Comparison of ENCODE assay signal across 16 cellular contexts in genomic region chr1:90201467-90202358, GRCh38.
DNase-seq lines count a peak whose midpoint lies in the region; ATAC-seq, FAIRE-seq and TF ChIP-seq lines count a peak whose summit lies in the region.
"Had no signal": no experiment of that assay in that cellular context is flagged by ENCODE, and none has a peak within 500 bp of the region (broad histone marks: within the 10 kb centered on the region; RNA-seq: fewer than 3 reads in every experiment).

No MANE protein-coding gene starts in this region.

- no peaks in the 10 kb centered on the region for H3K27me3 ChIP-seq in mammary epithelial cell (ENCODE audit: insufficient read depth, low read length)
- no peaks in the 10 kb centered on the region for H3K27me3 ChIP-seq in HepG2 (ENCODE audit: control insufficient read depth in 1 of 2, insufficient read depth in 2 of 2, low read length in 2 of 2)
- H3K27me3 ChIP-seq in naive thymus-derived CD4-positive, alpha-beta T cell (ENCODE audit: control insufficient read depth in 2 of 2, insufficient read depth in 2 of 2, low read length in 2 of 2), result no peaks in the 10 kb centered on the region
- H3K27me3 ChIP-seq: BLaER1, right lobe of liver had no signal

- TF ChIP-seq EP300 in HepG2 (IDR thresholded peaks at IDR 0.05; ENCODE audit: low read depth in 2 of 2, low read length in 2 of 2), result no peak
- no peak for TF ChIP-seq EP300 in HepG2 (CRISPR knock-in tag; IDR thresholded peaks at IDR 0.05; ENCODE audit: borderline replicate concordance)

- intact Hi-C loops in mammary epithelial cell (cut with micrococcal nuclease) (no loop called here), HepG2 (cut with micrococcal nuclease; ENCODE audit: unreplicated experiment) (loop anchor here (10.0 kb wide), 1 partner anchor 87 kb away; no protein-coding TSS in a partner anchor)
- intact Hi-C loops in naive thymus-derived CD4-positive, alpha-beta T cell (cut with micrococcal nuclease), result no loop called here

- no peaks in the 10 kb centered on the region for H4K20me1 ChIP-seq in mammary epithelial cell (ENCODE audit: insufficient read depth, low read length)
- no peaks in the 10 kb centered on the region for H4K20me1 ChIP-seq in HepG2 (ENCODE audit: insufficient read depth, low read length)
- H4K20me1 ChIP-seq: BLaER1 had no signal

- dilution Hi-C loops in mammary epithelial cell (cut with HindIII; ENCODE audit: low sequenced_read_pairs), result no loop called here

- no peak for TF ChIP-seq RAD21 in HepG2 (CRISPR knock-in tag; IDR thresholded peaks at IDR 0.05)

- no peak overlapping the region for H2AFZ ChIP-seq in mammary epithelial cell (ENCODE audit: low read depth, low read length)
- no peak overlapping the region for H2AFZ ChIP-seq in HepG2 (ENCODE audit: low read length)

- H3K36me3 Mint-ChIP-seq in naive thymus-derived CD4-positive, alpha-beta T cell, result no peaks in the 10 kb centered on the region
- H3K36me3 Mint-ChIP-seq: stimulated activated memory B cell treated with anti-CD40 and anti-IgM and Interleukin-4, amounts not matched to agents 10 μg/mL and 1 μg/mL and 100 μg/mL, for 72 hours had no signal

- no peak overlapping the region for H3K4me3 Mint-ChIP-seq in naive thymus-derived CD4-positive, alpha-beta T cell
- H3K4me3 Mint-ChIP-seq: stimulated activated memory B cell treated with anti-CD40 and anti-IgM and Interleukin-4, amounts not matched to agents 10 μg/mL and 1 μg/mL and 100 μg/mL, for 72 hours had no signal

- ATAC-seq in HepG2, result no peak
- ATAC-seq in naive thymus-derived CD4-positive, alpha-beta T cell, result no peak
- ATAC-seq: stimulated activated memory B cell treated with anti-CD40 and anti-IgM and Interleukin-4, amounts not matched to agents 10 μg/mL and 1 μg/mL and 100 μg/mL, for 72 hours had no signal

- 77% methylated on average over 6 of the region's 6 CpGs for WGBS in mammary epithelial cell (ENCODE audit: low coverage, missing lambda C conversion rate)
- 33% methylated on average over 6 of the region's 6 CpGs for WGBS in HepG2 (ENCODE audit: low lambda C conversion rate)

- CTCF ChIA-PET in mammary epithelial cell (lab: Charles Lee; ENCODE audit: low non-redundant PET), result interaction anchor here (0.7 kb wide), 1 partner anchor 11 kb away, joined by 4 read pairs; no protein-coding TSS in a partner anchor
- CTCF ChIA-PET in HepG2 (lab: Yijun Ruan, JAX; ENCODE audit: low intra/inter-chr PET ratio, low total read pairs), result no interaction called here
- CTCF ChIA-PET in naive thymus-derived CD4-positive, alpha-beta T cell (lab: Charles Lee), result no interaction called here

- H3K79me2 ChIP-seq in mammary epithelial cell (ENCODE audit: insufficient read depth, low read length) (no peaks in the 10 kb centered on the region), HepG2 (ENCODE audit: insufficient read depth, low read length) (no peaks in the 10 kb centered on the region)

- H3K27ac ChIP-seq in mammary epithelial cell (ENCODE audit: insufficient read depth, low read depth, low read length) (no peak overlapping the region), HepG2 (ENCODE audit: extremely low read length, insufficient read depth, low read length) (no peak overlapping the region)
- H3K27ac ChIP-seq in naive thymus-derived CD4-positive, alpha-beta T cell (ENCODE audit: low read depth, low read length), result no peak overlapping the region
- H3K27ac ChIP-seq: BLaER1, right lobe of liver had no signal

- TF ChIP-seq POLR2A in HepG2 (IDR thresholded peaks at IDR 0.05; ENCODE audit: insufficient read depth in 1 of 2, low read depth in 2 of 2, low read length in 2 of 2), result no peak

- H3K4me2 ChIP-seq in mammary epithelial cell (ENCODE audit: insufficient read depth, low read depth, low read length) (no peak overlapping the region), HepG2 (ENCODE audit: low read depth, low read length) (no peak overlapping the region)
- H3K4me2 ChIP-seq: BLaER1 had no signal

- H3K9me3 Mint-ChIP-seq in naive thymus-derived CD4-positive, alpha-beta T cell, result no peaks in the 10 kb centered on the region

- in situ Hi-C loops in mammary epithelial cell (cut with MboI; ENCODE audit: low sequenced_read_pairs in 2 of 2) (no loop called here), HepG2 (cut with HindIII; ENCODE audit: extremely low pct_ligation_motif_present, low pct_unique_long_range_greater_than_20kb) (no loop called here)

- POLR2A ChIA-PET in HepG2 (lab: Yijun Ruan, JAX), result no interaction called here
- POLR2A ChIA-PET in naive thymus-derived CD4-positive, alpha-beta T cell (lab: Charles Lee), result no interaction called here

- H3K4me3 ChIP-seq in AG09309 (ENCODE audit: control insufficient read depth, low read depth, low read length), result no peak overlapping the region
- H3K4me3 ChIP-seq in mammary epithelial cell (replicated peaks in 1 of 3; ENCODE audit: insufficient read depth in 1 of 3, low read depth in 2 of 3, low read length in 3 of 3), result no peak overlapping the region
- no peak overlapping the region for H3K4me3 ChIP-seq in HepG2 (replicated peaks in 1 of 3; ENCODE audit: insufficient read depth in 1 of 3, low read depth in 2 of 3, low read length in 3 of 3)
- no peak overlapping the region for H3K4me3 ChIP-seq in naive thymus-derived CD4-positive, alpha-beta T cell (ENCODE audit: low read length)
- H3K4me3 ChIP-seq: BLaER1, right lobe of liver had no signal

- no peak overlapping the region for H3K27ac Mint-ChIP-seq in naive thymus-derived CD4-positive, alpha-beta T cell
- H3K27ac Mint-ChIP-seq: stimulated activated memory B cell treated with anti-CD40 and anti-IgM and Interleukin-4, amounts not matched to agents 10 μg/mL and 1 μg/mL and 100 μg/mL, for 72 hours had no signal

- H3K4me1 ChIP-seq in mammary epithelial cell (ENCODE audit: insufficient read depth, low read length) (no peaks in the 10 kb centered on the region), HepG2 (ENCODE audit: insufficient read depth, low read length) (no peaks in the 10 kb centered on the region)
- H3K4me1 ChIP-seq in naive thymus-derived CD4-positive, alpha-beta T cell (ENCODE audit: control insufficient read depth in 2 of 2, insufficient read depth in 2 of 2, low read length in 2 of 2), result no peaks in the 10 kb centered on the region
- H3K4me1 ChIP-seq: BLaER1, right lobe of liver had no signal

- no peaks in the 10 kb centered on the region for H3K4me1 Mint-ChIP-seq in naive thymus-derived CD4-positive, alpha-beta T cell
- H3K4me1 Mint-ChIP-seq: stimulated activated memory B cell treated with anti-CD40 and anti-IgM and Interleukin-4, amounts not matched to agents 10 μg/mL and 1 μg/mL and 100 μg/mL, for 72 hours had no signal

- no peak overlapping the region for H3K9ac ChIP-seq in mammary epithelial cell (ENCODE audit: insufficient read depth, low read length)
- H3K9ac ChIP-seq in HepG2 (ENCODE audit: insufficient read depth, low read depth, low read length), result no peak overlapping the region
- H3K9ac ChIP-seq: BLaER1 had no signal

- H3K9me3 ChIP-seq in mammary epithelial cell (replicated peaks; ENCODE audit: insufficient read depth, low read length) (no peaks in the 10 kb centered on the region), HepG2 (ENCODE audit: low read length) (no peaks in the 10 kb centered on the region)
- H3K9me3 ChIP-seq in naive thymus-derived CD4-positive, alpha-beta T cell (ENCODE audit: control insufficient read depth in 2 of 3, low read length in 3 of 3), result no peaks in the 10 kb centered on the region
- H3K9me3 ChIP-seq: BLaER1, right lobe of liver had no signal

- no peaks in the 10 kb centered on the region for H3K36me3 ChIP-seq in mammary epithelial cell (ENCODE audit: insufficient read depth, low read length)
- no peaks in the 10 kb centered on the region for H3K36me3 ChIP-seq in HepG2 (replicated peaks in 1 of 2; ENCODE audit: control insufficient read depth in 1 of 2, insufficient read depth in 2 of 2, low read length in 2 of 2)
- no peaks in the 10 kb centered on the region for H3K36me3 ChIP-seq in naive thymus-derived CD4-positive, alpha-beta T cell (ENCODE audit: control insufficient read depth in 2 of 3, insufficient read depth in 3 of 3, low read length in 3 of 3)
- H3K36me3 ChIP-seq: BLaER1, right lobe of liver had no signal

- no peak for FAIRE-seq in HepG2 (lab: Jason Lieb, UNC)
- FAIRE-seq: GM18507 had no signal

- TF ChIP-seq CTCF in AG09309 (IDR thresholded peaks at IDR 0.05; ENCODE audit: control insufficient read depth, insufficient read depth, low read depth, low read length, missing control alignments), result no peak
- TF ChIP-seq CTCF in mammary epithelial cell (conservative IDR thresholded peaks at IDR 0.05 in 1 of 2, IDR thresholded peaks at IDR 0.05 in 1 of 2; ENCODE audit: extremely low read depth in 1 of 2, insufficient read depth in 1 of 2, low read depth in 1 of 2, low read length in 2 of 2), result no peak
- no peak for TF ChIP-seq CTCF in HepG2 (CRISPR knock-in tag; IDR thresholded peaks at IDR 0.05)

- BruUV-seq in mammary epithelial cell (replicated peaks; lab: Mats Ljungman, UMichigan) (no TSS peak), HepG2 (replicated peaks; lab: Mats Ljungman, UMichigan) (no TSS peak)

- peaks cover 0 to 17% (median 6%) of the 10 kb centered on the region in 5 donors for H3K27me3 Mint-ChIP-seq in naive thymus-derived CD4-positive, alpha-beta T cell
- H3K27me3 Mint-ChIP-seq: stimulated activated memory B cell treated with anti-CD40 and anti-IgM and Interleukin-4, amounts not matched to agents 10 μg/mL and 1 μg/mL and 100 μg/mL, for 72 hours had no signal

- DNase-seq in AG09309 (ENCODE audit: low read depth) (peak; percentile 1), HT1080 (ENCODE audit: low read depth) (peak; percentile 17), mammary epithelial cell (peak; percentile 2), HepG2 (ENCODE audit: low spot score) (no peak), NCI-H187 treated with DMSO at 0.1 percent for 48 hours (lab: John Stamatoyannopoulos, UW) (no peak), C1 segment of cervical spinal cord (lab: John Stamatoyannopoulos, UW) (no peak), NCI-H2196 treated with DMSO at 0.1 percent for 48 hours (lab: John Stamatoyannopoulos, UW; ENCODE audit: unreplicated experiment) (no peak)
- DNase-seq in naive thymus-derived CD4-positive, alpha-beta T cell, result no peak
- DNase-seq: aorta; GF-D8; NCI-H1105; right lobe of liver; stimulated activated CD4-positive, alpha-beta T cell treated with anti-CD3 and anti-CD28 coated beads, Interleukin-4, amount 100 ng/mL, for 4 hours had no signal

TF ChIP-seq in HepG2, 621 proteins besides CTCF, POLR2A, EP300 and RAD21 (continues in another document):
- TF ChIP-seq LCORL (IDR thresholded peaks at IDR 0.05), result peak; percentile 95
- TF ChIP-seq LCORL (CRISPR knock-in tag; IDR thresholded peaks at IDR 0.05), result no peak
- TF ChIP-seq PHF5A (CRISPR knock-in tag; IDR thresholded peaks at IDR 0.05; ENCODE audit: low read depth, unreplicated experiment), result no peak

Comparison
In these comparisons a context has a peak if more than half of its experiments do, and no peak if none do; other contexts are left out.
1. DNase-seq: peak in AG09309 (single experiment), HT1080 (single experiment) and mammary epithelial cell (single experiment); none in HepG2 (single experiment), NCI-H187 treated with DMSO at 0.1 percent for 48 hours (single experiment), C1 segment of cervical spinal cord (0 of 14), naive thymus-derived CD4-positive, alpha-beta T cell (0 of 9) and NCI-H2196 treated with DMSO at 0.1 percent for 48 hours (single experiment).